ENCODE assay signal across 9 cellular contexts in the genomic region with DNA sequence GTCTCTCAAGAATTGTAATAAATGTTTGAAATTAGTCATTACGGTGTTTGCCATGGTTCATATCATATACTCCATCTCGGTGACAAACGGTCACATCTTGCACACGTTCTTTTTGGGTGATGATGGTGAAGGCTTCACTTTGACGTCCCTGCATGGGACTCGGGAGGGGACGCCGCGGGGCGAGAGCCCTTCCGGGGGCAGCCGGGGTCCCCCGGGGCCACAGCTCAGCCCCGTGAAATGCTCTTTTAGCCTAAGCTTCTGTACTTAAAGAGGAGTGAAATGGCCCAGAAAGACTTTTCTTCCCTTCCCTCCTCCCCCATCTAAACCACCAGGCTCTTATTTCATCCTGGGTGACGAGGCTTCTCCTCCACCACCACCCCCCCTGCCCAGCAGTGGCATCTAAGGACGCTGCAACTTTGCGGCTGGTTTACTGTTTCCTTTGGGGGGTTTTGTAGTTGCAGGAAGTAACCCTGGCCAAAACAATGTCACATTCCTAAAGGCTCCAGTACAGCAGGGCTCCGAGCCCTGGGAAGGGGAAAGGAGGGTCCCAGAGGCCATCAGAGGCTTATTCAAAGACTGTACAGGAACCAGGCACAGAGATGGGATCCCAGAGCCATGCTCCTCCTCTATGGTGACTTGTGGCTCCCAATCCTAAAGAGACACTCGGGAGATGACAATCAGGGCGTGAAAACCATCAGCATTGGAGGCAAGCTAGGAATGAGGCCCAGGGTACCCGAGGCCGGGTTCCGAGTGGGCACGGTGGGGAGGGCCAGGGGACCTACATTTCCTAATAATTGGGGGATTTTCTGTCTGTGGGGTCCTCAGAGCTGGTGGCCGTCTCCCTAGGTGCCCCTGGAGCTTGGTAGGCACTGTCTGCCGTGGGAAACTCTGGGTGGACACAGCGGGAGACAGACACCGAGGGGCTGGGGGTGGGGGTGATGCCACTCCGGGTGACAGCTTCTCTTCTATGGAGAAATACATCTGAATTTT.
DNase-seq lines count a peak whose midpoint lies in the region; ATAC-seq and TF ChIP-seq lines count a peak whose summit lies in the region.
"Had no signal": no experiment of that assay in that cellular context is flagged by ENCODE, and none has a peak within 500 bp of the region (broad histone marks: within the 10 kb centered on the region; RNA-seq: fewer than 3 reads in every experiment).

No MANE protein-coding gene starts in this region.

- no peaks in the 10 kb centered on the region for H3K36me3 Mint-ChIP-seq in T-helper 1 cell treated with Interleukin-12 subunit alpha and Interleukin-12 subunit beta and Interleukin-4 antibody, amounts not matched to agents 30 μg/mL and 1 μg/mL, for 36 hours (ENCODE audit: low read depth)
- no peaks in the 10 kb centered on the region for H3K36me3 Mint-ChIP-seq in activated naive CD4-positive, alpha-beta T cell treated with anti-CD3 and anti-CD28 coated beads, Interleukin-2, amount 50 U/mL, for 24 hours
- peaks cover 4% of the 10 kb centered on the region for H3K36me3 Mint-ChIP-seq in progenitor cell of endocrine pancreas (ENCODE audit: insufficient read depth)
- H3K36me3 Mint-ChIP-seq: memory B cell had no signal

- peaks cover 5% of the 10 kb centered on the region for H3K27me3 Mint-ChIP-seq in T-helper 1 cell treated with Interleukin-12 subunit alpha and Interleukin-12 subunit beta and Interleukin-4 antibody, amounts not matched to agents 30 μg/mL and 1 μg/mL, for 36 hours (ENCODE audit: low read depth)
- H3K27me3 Mint-ChIP-seq in activated naive CD4-positive, alpha-beta T cell treated with anti-CD3 and anti-CD28 coated beads, Interleukin-2, amount 50 U/mL, for 24 hours, result no peaks in the 10 kb centered on the region
- peaks cover 33% of the 10 kb centered on the region for H3K27me3 Mint-ChIP-seq in progenitor cell of endocrine pancreas

- H3K4me3 ChIP-seq in ACC112 (ENCODE audit: low read depth, low read length), result peak overlapping the region; percentile 25; the same call in 1 of the 2 replicates
- H3K4me3 ChIP-seq in tibial nerve, result no peak overlapping the region

- H3K27ac ChIP-seq in ACC112 (ENCODE audit: low read depth, low read length), result no peak overlapping the region
- no peak overlapping the region for H3K27ac ChIP-seq in tibial nerve

- WGBS in tibial nerve, 2 donors, result 52 to 58% methylated on average over 29 of the region's 29 CpGs

- H3K79me2 ChIP-seq in ACC112 (ENCODE audit: control insufficient read depth, insufficient read depth, low read length, unreplicated experiment), result no peaks in the 10 kb centered on the region

- peak overlapping the region; percentile 86 for H3K27ac Mint-ChIP-seq in T-helper 1 cell treated with Interleukin-12 subunit alpha and Interleukin-12 subunit beta and Interleukin-4 antibody, amounts not matched to agents 30 μg/mL and 1 μg/mL, for 36 hours
- H3K27ac Mint-ChIP-seq in activated naive CD4-positive, alpha-beta T cell treated with anti-CD3 and anti-CD28 coated beads, Interleukin-2, amount 50 U/mL, for 24 hours, result peak overlapping the region; percentile 70
- no peak overlapping the region for H3K27ac Mint-ChIP-seq in progenitor cell of endocrine pancreas
- H3K27ac Mint-ChIP-seq: memory B cell had no signal

- no peak for TF ChIP-seq POLR2A in erythroblast (IDR thresholded peaks at IDR 0.05; ENCODE audit: low read length)
- TF ChIP-seq POLR2A in tibial nerve (IDR thresholded peaks at IDR 0.05), result no peak

- TF ChIP-seq CTCF in progenitor cell of endocrine pancreas (IDR thresholded peaks at IDR 0.05; ENCODE audit: unreplicated experiment) (no peak), tibial nerve (IDR thresholded peaks at IDR 0.05) (no peak)

- H3K36me3 ChIP-seq in ACC112 (ENCODE audit: insufficient read depth, low read length) (no peaks in the 10 kb centered on the region), tibial nerve (no peaks in the 10 kb centered on the region)

- H3K27me3 ChIP-seq in ACC112 (ENCODE audit: insufficient read depth, low read length), result peaks cover 47% of the 10 kb centered on the region
- peaks cover 0 to 6% of the 10 kb centered on the region in 2 donors for H3K27me3 ChIP-seq in tibial nerve

- peaks cover 6% of the 10 kb centered on the region for H3K4me1 ChIP-seq in ACC112 (ENCODE audit: control insufficient read depth, insufficient read depth, low read length, unreplicated experiment)
- H3K4me1 ChIP-seq in tibial nerve, result peaks cover 0 to 6% (median 0%) of the 10 kb centered on the region in 4 donors

- no peaks in the 10 kb centered on the region for H3K9me3 Mint-ChIP-seq in T-helper 1 cell treated with Interleukin-12 subunit alpha and Interleukin-12 subunit beta and Interleukin-4 antibody, amounts not matched to agents 30 μg/mL and 1 μg/mL, for 36 hours
- no peaks in the 10 kb centered on the region for H3K9me3 Mint-ChIP-seq in activated naive CD4-positive, alpha-beta T cell treated with anti-CD3 and anti-CD28 coated beads, Interleukin-2, amount 50 U/mL, for 24 hours
- peaks cover 17% of the 10 kb centered on the region for H3K9me3 Mint-ChIP-seq in progenitor cell of endocrine pancreas (ENCODE audit: low read depth)
- H3K9me3 Mint-ChIP-seq: memory B cell had no signal

- H3K4me3 Mint-ChIP-seq in T-helper 1 cell treated with Interleukin-12 subunit alpha and Interleukin-12 subunit beta and Interleukin-4 antibody, amounts not matched to agents 30 μg/mL and 1 μg/mL, for 36 hours, result peak overlapping the region; percentile 51
- peak overlapping the region; percentile 57 for H3K4me3 Mint-ChIP-seq in activated naive CD4-positive, alpha-beta T cell treated with anti-CD3 and anti-CD28 coated beads, Interleukin-2, amount 50 U/mL, for 24 hours
- no peak overlapping the region for H3K4me3 Mint-ChIP-seq in progenitor cell of endocrine pancreas (ENCODE audit: low read depth)
- H3K4me3 Mint-ChIP-seq: memory B cell had no signal

- H2AFZ ChIP-seq in ACC112 (ENCODE audit: low read length, unreplicated experiment), result no peak overlapping the region

- TF ChIP-seq EP300 in tibial nerve (IDR thresholded peaks at IDR 0.05), result no peak

- peak; percentile 19 for DNase-seq in retina
- no peak for DNase-seq in erythroblast (lab: John Stamatoyannopoulos, UW)
- no peak for DNase-seq in progenitor cell of endocrine pancreas (ENCODE audit: low spot score, unreplicated experiment)
- no peak for DNase-seq in tibial nerve (ENCODE audit: low spot score in 2 of 2)

- peaks cover 17% of the 10 kb centered on the region for H3K4me1 Mint-ChIP-seq in T-helper 1 cell treated with Interleukin-12 subunit alpha and Interleukin-12 subunit beta and Interleukin-4 antibody, amounts not matched to agents 30 μg/mL and 1 μg/mL, for 36 hours (ENCODE audit: low read depth)
- peaks cover 28% of the 10 kb centered on the region for H3K4me1 Mint-ChIP-seq in activated naive CD4-positive, alpha-beta T cell treated with anti-CD3 and anti-CD28 coated beads, Interleukin-2, amount 50 U/mL, for 24 hours
- no peaks in the 10 kb centered on the region for H3K4me1 Mint-ChIP-seq in progenitor cell of endocrine pancreas (ENCODE audit: low read depth)
- H3K4me1 Mint-ChIP-seq: memory B cell had no signal

- no peak for ATAC-seq in HG03342 (IDR thresholded peaks at IDR 0.05; ENCODE audit: unreplicated experiment)

- H3K9me3 ChIP-seq in tibial nerve, result peaks cover 0 to 15% (median 0%) of the 10 kb centered on the region in 4 donors
